In the genomic region with DNA sequence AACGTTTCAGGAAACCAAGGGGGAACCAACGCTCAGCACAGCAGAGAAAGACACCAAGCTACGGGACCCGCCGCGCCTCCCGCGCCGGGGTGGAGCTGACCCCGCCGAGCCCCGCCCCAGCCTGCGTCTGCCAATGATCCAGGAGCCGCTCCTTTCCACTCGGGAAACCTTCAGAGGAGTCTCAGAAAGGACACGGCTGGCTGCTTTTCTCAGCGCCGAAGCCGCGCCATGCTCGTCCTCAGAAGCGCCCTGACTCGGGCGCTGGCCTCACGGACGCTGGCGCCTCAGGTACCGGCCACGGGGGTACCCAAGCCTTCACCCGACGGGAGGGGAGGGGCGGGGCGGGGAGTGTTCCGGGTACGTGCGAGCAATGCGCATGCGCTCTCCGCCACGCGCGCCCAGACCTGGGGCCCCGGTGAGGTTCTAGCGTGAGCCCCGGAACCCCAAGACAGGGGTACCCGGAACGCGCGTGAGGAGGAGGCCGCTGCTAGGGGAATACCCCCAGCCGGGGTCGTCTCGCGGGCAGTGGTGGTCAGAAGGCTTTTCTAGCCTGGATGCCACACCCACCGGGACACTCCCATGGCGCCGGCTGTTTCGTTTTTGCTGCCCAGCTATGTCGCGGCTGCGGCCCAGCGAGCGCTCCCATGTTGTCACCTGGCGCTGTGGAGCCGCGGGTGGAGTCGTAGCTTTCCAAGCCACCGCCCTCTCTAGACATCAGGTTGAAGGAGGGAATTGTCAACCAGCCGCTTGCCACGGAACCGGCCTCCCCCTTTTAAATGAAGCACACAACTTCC, we compare ENCODE assay signal across 1 cellular context.
TF ChIP-seq lines count a peak whose summit lies in the region.

A gene (plus strand): TSS at position 119 of the 794 bp plus-strand sequence. CDS start 110 bp downstream, at position 229.

TF ChIP-seq in GM12878, 131 proteins besides CTCF, POLR2A, EP300 and RAD21 (continued from another document):
- TF ChIP-seq MYC (IDR thresholded peaks at IDR 0.05; ENCODE audit: insufficient read depth, insufficient read length, insufficient replicate concordance, low read length, severe bottlenecking): no peak
- no peak for TF ChIP-seq ZNF217 (IDR thresholded peaks at IDR 0.05)
- no peak for TF ChIP-seq HDAC6 (IDR thresholded peaks at IDR 0.05; ENCODE audit: unreplicated experiment)
- peak; percentile 56; the same call in 1 of the 2 replicates for TF ChIP-seq DPF2 (IDR thresholded peaks at IDR 0.05)
- TF ChIP-seq, protein P1, sequence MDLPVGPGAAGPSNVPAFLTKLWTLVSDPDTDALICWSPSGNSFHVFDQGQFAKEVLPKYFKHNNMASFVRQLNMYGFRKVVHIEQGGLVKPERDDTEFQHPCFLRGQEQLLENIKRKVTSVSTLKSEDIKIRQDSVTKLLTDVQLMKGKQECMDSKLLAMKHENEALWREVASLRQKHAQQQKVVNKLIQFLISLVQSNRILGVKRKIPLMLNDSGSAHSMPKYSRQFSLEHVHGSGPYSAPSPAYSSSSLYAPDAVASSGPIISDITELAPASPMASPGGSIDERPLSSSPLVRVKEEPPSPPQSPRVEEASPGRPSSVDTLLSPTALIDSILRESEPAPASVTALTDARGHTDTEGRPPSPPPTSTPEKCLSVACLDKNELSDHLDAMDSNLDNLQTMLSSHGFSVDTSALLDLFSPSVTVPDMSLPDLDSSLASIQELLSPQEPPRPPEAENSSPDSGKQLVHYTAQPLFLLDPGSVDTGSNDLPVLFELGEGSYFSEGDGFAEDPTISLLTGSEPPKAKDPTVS (IDR thresholded peaks at IDR 0.05; ENCODE audit: low read depth, low read length): no peak
- peak; percentile 39 to 43; a peak in 1 of 4 replicates for TF ChIP-seq IKZF2 (IDR thresholded peaks at IDR 0.05)
- TF ChIP-seq SMAD1 (IDR thresholded peaks at IDR 0.05; ENCODE audit: low read depth, partially characterized antibody): no peak
- TF ChIP-seq ATF7 (IDR thresholded peaks at IDR 0.05; ENCODE audit: low read depth): no peak
- TF ChIP-seq, protein P2, sequence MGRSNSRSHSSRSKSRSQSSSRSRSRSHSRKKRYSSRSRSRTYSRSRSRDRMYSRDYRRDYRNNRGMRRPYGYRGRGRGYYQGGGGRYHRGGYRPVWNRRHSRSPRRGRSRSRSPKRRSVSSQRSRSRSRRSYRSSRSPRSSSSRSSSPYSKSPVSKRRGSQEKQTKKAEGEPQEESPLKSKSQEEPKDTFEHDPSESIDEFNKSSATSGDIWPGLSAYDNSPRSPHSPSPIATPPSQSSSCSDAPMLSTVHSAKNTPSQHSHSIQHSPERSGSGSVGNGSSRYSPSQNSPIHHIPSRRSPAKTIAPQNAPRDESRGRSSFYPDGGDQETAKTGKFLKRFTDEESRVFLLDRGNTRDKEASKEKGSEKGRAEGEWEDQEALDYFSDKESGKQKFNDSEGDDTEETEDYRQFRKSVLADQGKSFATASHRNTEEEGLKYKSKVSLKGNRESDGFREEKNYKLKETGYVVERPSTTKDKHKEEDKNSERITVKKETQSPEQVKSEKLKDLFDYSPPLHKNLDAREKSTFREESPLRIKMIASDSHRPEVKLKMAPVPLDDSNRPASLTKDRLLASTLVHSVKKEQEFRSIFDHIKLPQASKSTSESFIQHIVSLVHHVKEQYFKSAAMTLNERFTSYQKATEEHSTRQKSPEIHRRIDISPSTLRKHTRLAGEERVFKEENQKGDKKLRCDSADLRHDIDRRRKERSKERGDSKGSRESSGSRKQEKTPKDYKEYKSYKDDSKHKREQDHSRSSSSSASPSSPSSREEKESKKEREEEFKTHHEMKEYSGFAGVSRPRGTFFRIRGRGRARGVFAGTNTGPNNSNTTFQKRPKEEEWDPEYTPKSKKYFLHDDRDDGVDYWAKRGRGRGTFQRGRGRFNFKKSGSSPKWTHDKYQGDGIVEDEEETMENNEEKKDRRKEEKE (IDR thresholded peaks at IDR 0.05): no peak
- TF ChIP-seq, protein P3, sequence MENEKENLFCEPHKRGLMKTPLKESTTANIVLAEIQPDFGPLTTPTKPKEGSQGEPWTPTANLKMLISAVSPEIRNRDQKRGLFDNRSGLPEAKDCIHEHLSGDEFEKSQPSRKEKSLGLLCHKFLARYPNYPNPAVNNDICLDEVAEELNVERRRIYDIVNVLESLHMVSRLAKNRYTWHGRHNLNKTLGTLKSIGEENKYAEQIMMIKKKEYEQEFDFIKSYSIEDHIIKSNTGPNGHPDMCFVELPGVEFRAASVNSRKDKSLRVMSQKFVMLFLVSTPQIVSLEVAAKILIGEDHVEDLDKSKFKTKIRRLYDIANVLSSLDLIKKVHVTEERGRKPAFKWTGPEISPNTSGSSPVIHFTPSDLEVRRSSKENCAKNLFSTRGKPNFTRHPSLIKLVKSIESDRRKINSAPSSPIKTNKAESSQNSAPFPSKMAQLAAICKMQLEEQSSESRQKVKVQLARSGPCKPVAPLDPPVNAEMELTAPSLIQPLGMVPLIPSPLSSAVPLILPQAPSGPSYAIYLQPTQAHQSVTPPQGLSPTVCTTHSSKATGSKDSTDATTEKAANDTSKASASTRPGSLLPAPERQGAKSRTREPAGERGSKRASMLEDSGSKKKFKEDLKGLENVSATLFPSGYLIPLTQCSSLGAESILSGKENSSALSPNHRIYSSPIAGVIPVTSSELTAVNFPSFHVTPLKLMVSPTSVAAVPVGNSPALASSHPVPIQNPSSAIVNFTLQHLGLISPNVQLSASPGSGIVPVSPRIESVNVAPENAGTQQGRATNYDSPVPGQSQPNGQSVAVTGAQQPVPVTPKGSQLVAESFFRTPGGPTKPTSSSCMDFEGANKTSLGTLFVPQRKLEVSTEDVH (IDR thresholded peaks at IDR 0.05; ENCODE audit: low read depth, partially characterized antibody): no peak
- TF ChIP-seq, protein P4, sequence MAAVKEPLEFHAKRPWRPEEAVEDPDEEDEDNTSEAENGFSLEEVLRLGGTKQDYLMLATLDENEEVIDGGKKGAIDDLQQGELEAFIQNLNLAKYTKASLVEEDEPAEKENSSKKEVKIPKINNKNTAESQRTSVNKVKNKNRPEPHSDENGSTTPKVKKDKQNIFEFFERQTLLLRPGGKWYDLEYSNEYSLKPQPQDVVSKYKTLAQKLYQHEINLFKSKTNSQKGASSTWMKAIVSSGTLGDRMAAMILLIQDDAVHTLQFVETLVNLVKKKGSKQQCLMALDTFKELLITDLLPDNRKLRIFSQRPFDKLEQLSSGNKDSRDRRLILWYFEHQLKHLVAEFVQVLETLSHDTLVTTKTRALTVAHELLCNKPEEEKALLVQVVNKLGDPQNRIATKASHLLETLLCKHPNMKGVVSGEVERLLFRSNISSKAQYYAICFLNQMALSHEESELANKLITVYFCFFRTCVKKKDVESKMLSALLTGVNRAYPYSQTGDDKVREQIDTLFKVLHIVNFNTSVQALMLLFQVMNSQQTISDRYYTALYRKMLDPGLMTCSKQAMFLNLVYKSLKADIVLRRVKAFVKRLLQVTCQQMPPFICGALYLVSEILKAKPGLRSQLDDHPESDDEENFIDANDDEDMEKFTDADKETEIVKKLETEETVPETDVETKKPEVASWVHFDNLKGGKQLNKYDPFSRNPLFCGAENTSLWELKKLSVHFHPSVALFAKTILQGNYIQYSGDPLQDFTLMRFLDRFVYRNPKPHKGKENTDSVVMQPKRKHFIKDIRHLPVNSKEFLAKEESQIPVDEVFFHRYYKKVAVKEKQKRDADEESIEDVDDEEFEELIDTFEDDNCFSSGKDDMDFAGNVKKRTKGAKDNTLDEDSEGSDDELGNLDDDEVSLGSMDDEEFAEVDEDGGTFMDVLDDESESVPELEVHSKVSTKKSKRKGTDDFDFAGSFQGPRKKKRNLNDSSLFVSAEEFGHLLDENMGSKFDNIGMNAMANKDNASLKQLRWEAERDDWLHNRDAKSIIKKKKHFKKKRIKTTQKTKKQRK (IDR thresholded peaks at IDR 0.05; ENCODE audit: low read depth, low read length): no peak
- TF ChIP-seq TCF3 (IDR thresholded peaks at IDR 0.05; ENCODE audit: borderline replicate concordance, insufficient read depth, low read depth, low read length): 0 out of 2 replicates have a peak, but pooled peaks have one; percentile 51
- no peak; the same call in 1 of the 2 replicates for TF ChIP-seq MTA2 (IDR thresholded peaks at IDR 0.05; ENCODE audit: low read depth)
- peak; percentile 79; the same call in 1 of the 2 replicates for TF ChIP-seq TAF1 (IDR thresholded peaks at IDR 0.05; ENCODE audit: borderline replicate concordance, low read depth, low read length)
- TF ChIP-seq BHLHE40 (IDR thresholded peaks at IDR 0.05; ENCODE audit: borderline replicate concordance in 1 of 2, low read depth in 2 of 2, low read length in 1 of 2): peak; percentile 48 to 84; a peak in 2 of 4 replicates
- TF ChIP-seq FOS (IDR thresholded peaks at IDR 0.05; ENCODE audit: borderline replicate concordance, extremely low read depth, insufficient read length): no peak
- TF ChIP-seq LARP7 (IDR thresholded peaks at IDR 0.05): peak; percentile 35; the same call in 1 of the 2 replicates
- no peak for TF ChIP-seq RBBP5 (conservative IDR thresholded peaks at IDR 0.05)
- TF ChIP-seq CHD4 (IDR thresholded peaks at IDR 0.05): no peak
TF ChIP-seq in GM12878: peak in this region for 39.
